1 cellular context compared by ENCODE assay signal in the genomic region with DNA sequence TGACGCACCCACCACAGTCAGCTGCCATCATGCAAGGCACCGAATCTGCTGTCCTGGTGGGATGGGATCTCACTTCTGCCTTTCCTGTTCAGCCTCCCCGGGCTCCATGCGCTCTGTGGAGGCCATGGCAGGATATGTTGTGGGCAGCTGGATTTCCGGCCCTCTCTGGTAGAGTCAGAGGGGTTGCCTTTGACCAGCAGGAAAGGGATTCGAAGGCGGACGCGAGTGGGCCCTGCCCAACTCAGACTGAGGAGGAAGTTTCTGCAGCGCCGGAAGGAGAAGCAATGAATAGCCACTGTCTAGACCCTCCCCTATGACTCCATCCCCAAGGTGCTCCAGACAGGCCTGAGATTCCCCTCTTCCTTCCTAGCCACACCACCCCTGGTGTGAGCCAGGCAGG.
TF ChIP-seq lines count a peak whose summit lies in the region.

No MANE protein-coding gene starts in this region.

TF ChIP-seq in SK-N-SH, 30 proteins besides CTCF, POLR2A, EP300 and RAD21 (continued from another document):
- TF ChIP-seq ZBTB33 (IDR thresholded peaks at IDR 0.05; ENCODE audit: borderline replicate concordance, low read depth) (no peak), SMC3 (IDR thresholded peaks at IDR 0.05; ENCODE audit: low read depth, low read length) (no peak), NRF1 (IDR thresholded peaks at IDR 0.05; ENCODE audit: low read depth, low read length) (no peak), FOSL2 (IDR thresholded peaks at IDR 0.05; ENCODE audit: borderline replicate concordance, low read depth) (no peak), GATA2 (CRISPR knock-in tag; IDR thresholded peaks at IDR 0.05) (no peak), ELF1 (IDR thresholded peaks at IDR 0.05) (no peak), POLR2AphosphoS5 (IDR thresholded peaks at IDR 0.05; ENCODE audit: low read depth, low read length) (no peak), PBX3 (IDR thresholded peaks at IDR 0.05) (no peak)
